10 cellular contexts compared by ENCODE assay signal in the genomic region with DNA sequence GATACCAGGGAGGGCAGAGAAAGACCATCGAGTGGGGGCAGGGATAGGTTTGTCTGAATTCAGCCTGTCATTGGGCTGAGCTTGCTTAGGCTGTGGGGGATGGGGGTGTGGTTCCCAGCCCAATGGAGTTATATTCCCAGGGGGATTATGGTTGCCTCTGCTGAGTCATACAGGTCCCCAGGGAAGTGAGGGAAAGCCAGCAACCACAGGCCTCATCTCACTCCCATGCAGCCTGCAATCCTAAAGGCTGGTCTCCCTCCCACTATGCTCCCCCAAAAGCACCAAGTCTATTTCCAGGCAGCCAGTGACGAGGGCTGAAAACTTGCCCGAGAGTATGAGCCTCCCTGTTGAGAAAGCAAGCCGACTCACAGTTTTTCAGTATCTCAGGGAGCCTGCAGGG.
DNase-seq lines count a peak whose midpoint lies in the region; ATAC-seq and TF ChIP-seq lines count a peak whose summit lies in the region.
"Had no signal": no experiment of that assay in that cellular context is flagged by ENCODE, and none has a peak within 500 bp of the region (broad histone marks: within the 10 kb centered on the region; RNA-seq: fewer than 3 reads in every experiment).

No MANE protein-coding gene starts in this region.

- H3K9me3 Mint-ChIP-seq in stimulated activated memory B cell treated with anti-CD40 and anti-IgM and Interleukin-4, amounts not matched to agents 10 μg/mL and 1 μg/mL and 100 μg/mL, for 72 hours: no peaks in the 10 kb centered on the region

- H3K27me3 Mint-ChIP-seq in stimulated activated memory B cell treated with anti-CD40 and anti-IgM and Interleukin-4, amounts not matched to agents 10 μg/mL and 1 μg/mL and 100 μg/mL, for 72 hours: peaks cover 48% of the 10 kb centered on the region

- no peak overlapping the region for H3K4me3 ChIP-seq in epithelial cell of esophagus (ENCODE audit: low read length)
- H3K4me3 ChIP-seq: lung had no signal

- no peak overlapping the region for H3K27ac Mint-ChIP-seq in stimulated activated memory B cell treated with anti-CD40 and anti-IgM and Interleukin-4, amounts not matched to agents 10 μg/mL and 1 μg/mL and 100 μg/mL, for 72 hours

- H3K4me3 Mint-ChIP-seq in stimulated activated memory B cell treated with anti-CD40 and anti-IgM and Interleukin-4, amounts not matched to agents 10 μg/mL and 1 μg/mL and 100 μg/mL, for 72 hours: no peak overlapping the region

- H3K36me3 Mint-ChIP-seq in stimulated activated memory B cell treated with anti-CD40 and anti-IgM and Interleukin-4, amounts not matched to agents 10 μg/mL and 1 μg/mL and 100 μg/mL, for 72 hours: no peaks in the 10 kb centered on the region

- peak; percentile 58 for ATAC-seq in stimulated activated memory B cell treated with anti-CD40 and anti-IgM and Interleukin-4, amounts not matched to agents 10 μg/mL and 1 μg/mL and 100 μg/mL, for 72 hours

- TF ChIP-seq CTCF in epithelial cell of esophagus (IDR thresholded peaks at IDR 0.05; ENCODE audit: insufficient read depth, low read depth, low read length, missing control alignments): no peak

- DNase-seq in GOT3 (lab: John Stamatoyannopoulos, UW) (peak; percentile 20), NCI-H226 (peak; percentile 31), epithelial cell of esophagus (ENCODE audit: low read depth) (peak; percentile 72), C1 segment of cervical spinal cord (lab: John Stamatoyannopoulos, UW) (no peak), NCI-H1417 treated with DMSO at 0.1 percent for 48 hours (lab: John Stamatoyannopoulos, UW) (no peak)
- no peak for DNase-seq in activated CD4-positive, alpha-beta T cell treated with anti-CD3 and anti-CD28 coated beads for 4 hours
- DNase-seq: activated effector memory CD4-positive, alpha-beta T cell treated with anti-CD3 and anti-CD28 coated beads, Interleukin-2, amount 50 U/mL, for 16 hours; NCI-H774 had no signal

- peaks cover 9% of the 10 kb centered on the region for H3K4me1 Mint-ChIP-seq in stimulated activated memory B cell treated with anti-CD40 and anti-IgM and Interleukin-4, amounts not matched to agents 10 μg/mL and 1 μg/mL and 100 μg/mL, for 72 hours

Comparison
In these comparisons a context has a peak if more than half of its experiments do, and no peak if none do; other contexts are left out.
1. DNase-seq: peak in GOT3 (single experiment), NCI-H226 (single experiment) and epithelial cell of esophagus (single experiment); none in activated CD4-positive, alpha-beta T cell treated with anti-CD3 and anti-CD28 coated beads for 4 hours (0 of 2), C1 segment of cervical spinal cord (0 of 14) and NCI-H1417 treated with DMSO at 0.1 percent for 48 hours (single experiment).